ENCODE assay signal across 1 cellular context in genomic region chr19:40801449-40802299, GRCh38.
TF ChIP-seq lines count a peak whose summit lies in the region.

No MANE protein-coding gene starts in this region.

TF ChIP-seq in A549, 52 proteins besides CTCF, POLR2A, EP300 and RAD21 (continued from another document):
- no peak for TF ChIP-seq USF2 (IDR thresholded peaks at IDR 0.05)
- TF ChIP-seq HDAC2 (IDR thresholded peaks at IDR 0.05) = no peak
TF ChIP-seq in A549: peak in this region for 0.
